In the genomic region with DNA sequence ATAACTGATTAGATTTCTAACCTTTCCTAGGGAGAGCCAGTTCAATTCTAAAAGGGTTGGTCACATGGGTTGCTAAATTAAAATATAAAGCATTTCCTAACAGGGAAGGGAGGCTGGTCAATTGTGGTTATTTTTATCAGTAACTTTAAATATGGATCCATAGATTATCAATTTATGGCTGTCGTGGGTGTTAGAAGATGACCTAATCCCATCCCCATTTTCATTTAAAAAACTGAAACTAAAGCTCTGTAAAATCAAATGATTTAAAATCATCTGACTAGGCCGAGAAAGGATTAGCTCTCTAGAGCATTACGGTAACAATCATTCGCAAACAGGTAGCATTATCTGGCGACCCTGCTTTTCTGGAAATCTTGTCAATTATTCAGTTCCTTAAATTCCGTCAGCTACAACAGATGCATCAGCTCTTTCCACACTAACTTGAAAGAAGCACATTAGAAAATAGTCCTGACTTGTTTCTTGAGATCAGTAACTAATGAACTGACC, we compare ENCODE assay signal across 8 cellular contexts. TPM values are rescaled to one million over a fixed set of nuclear protein-coding genes. Genes with fewer than 3 reads are reported as not detected.
DNase-seq lines count a peak whose midpoint lies in the region; ATAC-seq, FAIRE-seq and TF ChIP-seq lines count a peak whose summit lies in the region.

No MANE protein-coding gene starts in this region.

- no peaks in the 10 kb centered on the region for H3K9me3 Mint-ChIP-seq in endodermal cell

- peaks cover 33% of the 10 kb centered on the region for H3K36me3 Mint-ChIP-seq in endodermal cell (ENCODE audit: low read depth)

- H3K36me3 ChIP-seq in OCI-LY1 (ENCODE audit: insufficient read depth, low read length) = peaks cover 35% of the 10 kb centered on the region
- H3K36me3 ChIP-seq in endodermal cell (ENCODE audit: control insufficient read depth, insufficient read depth, low read length) = peaks cover 30% of the 10 kb centered on the region
- H3K36me3 ChIP-seq in pancreas = peaks cover 0 to 14% (median 0%) of the 10 kb centered on the region in 3 donors

- H3K9ac ChIP-seq in OCI-LY1 (ENCODE audit: low read length) (peak overlapping the region; percentile 92), endodermal cell (ENCODE audit: extremely low read depth, low read length, poor library complexity, severe bottlenecking) (peak overlapping the region; percentile 99)

- H3K4me3 ChIP-seq in OCI-LY1 (ENCODE audit: low read depth, low read length, poor library complexity, severe bottlenecking) = peak overlapping the region; percentile 84
- peak overlapping the region; percentile 82 for H3K4me3 ChIP-seq in endodermal cell (ENCODE audit: low read length)
- H3K4me3 ChIP-seq in pancreas = peak overlapping the region; percentile 9 to 83 (median 28)

- peaks cover 31% of the 10 kb centered on the region for H3K4me1 Mint-ChIP-seq in endodermal cell

- no peak overlapping the region for H2AFZ ChIP-seq in OCI-LY1 (ENCODE audit: low read length)

- FAIRE-seq in G401.6 (lab: Jason Lieb, UNC) (peak; percentile 39), pancreas (lab: Jason Lieb, UNC) (no peak)

- 34 to 40% methylated on average over 6 of the region's 6 CpGs for WGBS in endodermal cell (ENCODE audit: insufficient coverage in 1 of 2, insufficient read length in 1 of 2), 2 experiments
- WGBS in pancreas, 2 donors = 1 to 3% methylated on average over 6 of the region's 6 CpGs

- H3K27me3 ChIP-seq in OCI-LY1 (ENCODE audit: insufficient read depth, low read length) (no peaks in the 10 kb centered on the region), endodermal cell (ENCODE audit: control insufficient read depth, insufficient read depth, low read length, poor library complexity, severe bottlenecking) (no peaks in the 10 kb centered on the region), pancreas (no peaks in the 10 kb centered on the region)

- peaks cover 50% of the 10 kb centered on the region for H3K79me2 ChIP-seq in OCI-LY1 (ENCODE audit: insufficient read depth, low read length)

- peaks cover 10% of the 10 kb centered on the region for H3K27me3 Mint-ChIP-seq in endodermal cell (ENCODE audit: insufficient read depth)

- H3K9me3 ChIP-seq in OCI-LY1 (ENCODE audit: low read length) (no peaks in the 10 kb centered on the region), endodermal cell (ENCODE audit: control insufficient read depth, low read length) (no peaks in the 10 kb centered on the region), pancreas (no peaks in the 10 kb centered on the region)

- H3K27ac ChIP-seq in OCI-LY1 (ENCODE audit: low read depth, low read length, poor library complexity, severe bottlenecking) = peak overlapping the region; percentile 90
- peak overlapping the region; percentile 98 for H3K27ac ChIP-seq in endodermal cell (ENCODE audit: low read depth, low read length)
- peak overlapping the region; percentile 97 to 100 (median 100) for H3K27ac ChIP-seq in pancreas

- peak overlapping the region; percentile 91 for H3K4me3 Mint-ChIP-seq in endodermal cell

- peaks cover 37% of the 10 kb centered on the region for H3K4me1 ChIP-seq in OCI-LY1 (ENCODE audit: insufficient read depth, low read length, severe bottlenecking)
- H3K4me1 ChIP-seq in endodermal cell (ENCODE audit: control insufficient read depth, insufficient read depth, low read length) = peaks cover 4% of the 10 kb centered on the region
- H3K4me1 ChIP-seq in pancreas = peaks cover 4 to 35% (median 8%) of the 10 kb centered on the region in 3 donors

- H3K4me2 ChIP-seq in OCI-LY1 (ENCODE audit: low read length) = peak overlapping the region; percentile 73

- H3K9me2 ChIP-seq in OCI-LY1 (ENCODE audit: low read depth, low read length) = no peaks in the 10 kb centered on the region

- peaks cover 3% of the 10 kb centered on the region; the same call in 1 of the 2 replicates for H4K20me1 ChIP-seq in OCI-LY1 (ENCODE audit: insufficient read depth, low read length)

- DNase-seq in endodermal cell (no peak), pancreas (no peak), OCI-M1 (lab: John Stamatoyannopoulos, UW) (no peak), NCI-H187 (lab: John Stamatoyannopoulos, UW) (no peak)
- no peak for DNase-seq in stimulated activated CD4-positive, alpha-beta T cell treated with anti-CD3 and anti-CD28 coated beads, Interleukin-4, amount 100 ng/mL, for 4 hours

- TF ChIP-seq CTCF in OCI-LY1 (IDR thresholded peaks at IDR 0.05; ENCODE audit: low read length) (no peak), endodermal cell (conservative IDR thresholded peaks at IDR 0.05) (no peak), pancreas (IDR thresholded peaks at IDR 0.05) (no peak)

- no peaks in the 10 kb centered on the region for H3F3A ChIP-seq in OCI-LY1 (ENCODE audit: insufficient read depth, low read length)

- intact Hi-C loops in pancreas (cut with DNase I) = loop anchor here in 1 of 3 donors (5.0 kb wide), 1 partner anchor 51 kb away; a partner anchor contains a TSS

- ATAC-seq in pancreas (no peak), HG02763 (IDR thresholded peaks at IDR 0.05; ENCODE audit: unreplicated experiment) (no peak)

- H3K27ac Mint-ChIP-seq in endodermal cell = peak overlapping the region; percentile 100

RNA-seq across cellular contexts. Expression of a gene that starts 0.9 kb away (rescaled TPM):
- 100 to 1,000 TPM; 323 to 413 TPM for total RNA-seq in endodermal cell
- polyA plus RNA-seq in endodermal cell (2013, experiment 1 of 2) = 370 TPM
- polyA plus RNA-seq in endodermal cell (2013, experiment 2 of 2) = 361 TPM
- 10 to 100 TPM; 30.3 to 79.1 (median 65.3) TPM for total RNA-seq in pancreas
- polyA plus RNA-seq in pancreas = 10 to 100 TPM; 87.9 to 96.8 TPM

RNA-seq across cellular contexts. Expression of a gene that starts 52.9 kb away (rescaled TPM):
- total RNA-seq in endodermal cell (10 to 100 TPM; 59.0 to 59.1 TPM), pancreas (10 to 100 TPM; 20.8 to 48.4 (median 31.4) TPM)
- polyA plus RNA-seq in endodermal cell (2013, experiment 1 of 2) = 46.2 TPM
- polyA plus RNA-seq in endodermal cell (2013, experiment 2 of 2) = 49.2 TPM
- polyA plus RNA-seq in pancreas = 10 to 100 TPM; 22.5 to 33.4 TPM

Comparison
In these comparisons a context has a peak if more than half of its experiments do, and no peak if none do; other contexts are left out.
1. H3K4me3 ChIP-seq: peak in every context shown above with its lines; median percentile 84 in OCI-LY1; 82 in endodermal cell; 28 in pancreas.
2. RNA of a gene that starts 0.9 kb away (total RNA-seq): 323 to 413 TPM in endodermal cell; 30.3 to 79.1 TPM in pancreas; every median in the first group is over 4 times any median in the second.
3. Peak in every context shown above with its lines, with median percentiles within 50 percentile points of each other: H3K27ac ChIP-seq.